11 cellular contexts compared by ENCODE assay signal in genomic region chr9:123976579-123976978, GRCh38. TPM values are rescaled to one million over a fixed set of nuclear protein-coding genes. Genes with fewer than 3 reads are reported as not detected.
"Had no signal": no experiment of that assay in that cellular context is flagged by ENCODE, and none has a peak within 500 bp of the region (broad histone marks: within the 10 kb centered on the region; RNA-seq: fewer than 3 reads in every experiment).

No MANE protein-coding gene starts in this region.

RNA-seq across cellular contexts. Expression of gene LHX2, which starts 35.0 kb away (rescaled TPM):
- total RNA-seq: subcutaneous adipose tissue, thoracic aorta, thyroid gland, tibial nerve, transverse colon, upper lobe of left lung, upper lobe of right lung, ureter, urinary bladder, vagina had no signal
- polyA plus RNA-seq: stomach, urinary bladder had no signal
